9 cellular contexts compared by ENCODE assay signal in genomic region chr7:151249034-151249731, GRCh38. TPM values are rescaled to one million over a fixed set of nuclear protein-coding genes. Genes with fewer than 3 reads are reported as not detected.
DNase-seq lines count a peak whose midpoint lies in the region; ATAC-seq, FAIRE-seq and TF ChIP-seq lines count a peak whose summit lies in the region.
"Had no signal": no experiment of that assay in that cellular context is flagged by ENCODE, and none has a peak within 500 bp of the region (broad histone marks: within the 10 kb centered on the region; RNA-seq: fewer than 3 reads in every experiment).

No MANE protein-coding gene starts in this region.

- H3K27me3 ChIP-seq in HepG2 (ENCODE audit: control insufficient read depth in 1 of 2, insufficient read depth in 2 of 2, low read length in 2 of 2): peaks cover 14 to 85% of the 10 kb centered on the region in 2 experiments

- no peaks in the 10 kb centered on the region for H3K36me3 ChIP-seq in HepG2 (replicated peaks in 1 of 2; ENCODE audit: control insufficient read depth in 1 of 2, insufficient read depth in 2 of 2, low read length in 2 of 2)

- intact Hi-C loops in HepG2 (cut with micrococcal nuclease; ENCODE audit: unreplicated experiment): loop anchor here (2.0 to 10.0 kb wide), 3 partner anchors 16 to 164 kb away; partner anchors contain the start of genes AGAP3, CHPF2, FASTK and TMUB1

- peaks cover 18% of the 10 kb centered on the region for H3K4me1 Mint-ChIP-seq in T-helper 1 cell treated with Interleukin-12 subunit alpha and Interleukin-12 subunit beta and Interleukin-4 antibody, amounts not matched to agents 30 μg/mL and 1 μg/mL, for 36 hours (ENCODE audit: low read depth)

- CTCF ChIA-PET in A549 (lab: Yijun Ruan, JAX): interaction anchor here (1.8 kb wide), 1 partner anchor 53 kb away, joined by 6 read pairs; no protein-coding TSS in a partner anchor
- CTCF ChIA-PET in HepG2 (lab: Yijun Ruan, JAX; ENCODE audit: low intra/inter-chr PET ratio, low total read pairs): no interaction called here

- peak; percentile 49 for TF ChIP-seq POLR2A in A549 (IDR thresholded peaks at IDR 0.05; ENCODE audit: low read length)
- TF ChIP-seq POLR2A in HepG2 (IDR thresholded peaks at IDR 0.05; ENCODE audit: insufficient read depth in 1 of 2, low read depth in 2 of 2, low read length in 2 of 2): no peak

- peaks cover 1% of the 10 kb centered on the region for H3K36me3 Mint-ChIP-seq in T-helper 1 cell treated with Interleukin-12 subunit alpha and Interleukin-12 subunit beta and Interleukin-4 antibody, amounts not matched to agents 30 μg/mL and 1 μg/mL, for 36 hours (ENCODE audit: low read depth)

- TF ChIP-seq EP300 in A549 (IDR thresholded peaks at IDR 0.05) (no peak), HepG2 (IDR thresholded peaks at IDR 0.05; ENCODE audit: low read depth in 2 of 2, low read length in 2 of 2) (no peak), HepG2 (CRISPR knock-in tag; IDR thresholded peaks at IDR 0.05; ENCODE audit: borderline replicate concordance) (no peak)

- no peak overlapping the region for H3K9ac ChIP-seq in HepG2 (ENCODE audit: insufficient read depth, low read depth, low read length)

- DNase-seq in A549 (ENCODE audit: low read depth in 1 of 2, low spot score in 1 of 2): peak; percentile 60 to 70
- peak; percentile 56 for DNase-seq in dermis blood vessel endothelial cell
- no peak for DNase-seq in HepG2 (ENCODE audit: low spot score)
- DNase-seq in stimulated activated naive CD8-positive, alpha-beta T cell treated with anti-CD3 and anti-CD28 coated beads, Interleukin-15, Interleukin-2, amounts not matched to agents 100 U/mL and 50 U/mL, for 24 hours: peak; percentile 42

- no peak overlapping the region for H3K27ac Mint-ChIP-seq in T-helper 1 cell treated with Interleukin-12 subunit alpha and Interleukin-12 subunit beta and Interleukin-4 antibody, amounts not matched to agents 30 μg/mL and 1 μg/mL, for 36 hours

- peaks cover 83% of the 10 kb centered on the region for H3K27me3 Mint-ChIP-seq in T-helper 1 cell treated with Interleukin-12 subunit alpha and Interleukin-12 subunit beta and Interleukin-4 antibody, amounts not matched to agents 30 μg/mL and 1 μg/mL, for 36 hours (ENCODE audit: low read depth)

- BruUV-seq in HepG2 (replicated peaks; lab: Mats Ljungman, UMichigan): no TSS peak

- no peaks in the 10 kb centered on the region for H3K9me3 Mint-ChIP-seq in T-helper 1 cell treated with Interleukin-12 subunit alpha and Interleukin-12 subunit beta and Interleukin-4 antibody, amounts not matched to agents 30 μg/mL and 1 μg/mL, for 36 hours

- in situ Hi-C loops in HepG2 (cut with HindIII; ENCODE audit: extremely low pct_ligation_motif_present, low pct_unique_long_range_greater_than_20kb): no loop called here

- peak overlapping the region; percentile 97 for H3K4me2 ChIP-seq in A549
- peak overlapping the region; percentile 83 for H3K4me2 ChIP-seq in HepG2 (ENCODE audit: low read depth, low read length)

- H3K4me1 ChIP-seq in A549 (peaks cover 60% of the 10 kb centered on the region), HepG2 (ENCODE audit: insufficient read depth, low read length) (peaks cover 70% of the 10 kb centered on the region)

- TF ChIP-seq CTCF in A549 (IDR thresholded peaks at IDR 0.05) (no peak), HepG2 (CRISPR knock-in tag; IDR thresholded peaks at IDR 0.05) (no peak)

- H3K27ac ChIP-seq in A549 (peak overlapping the region; percentile 82 to 94), HepG2 (ENCODE audit: extremely low read length, insufficient read depth, low read length) (no peak overlapping the region)

- ATAC-seq in A549 (peak; percentile 24 to 25), GM18498 (IDR thresholded peaks at IDR 0.05; ENCODE audit: unreplicated experiment) (peak; percentile 27), HepG2 (peak; percentile 7), GM18870 (IDR thresholded peaks at IDR 0.05; ENCODE audit: unreplicated experiment) (no peak), HG03175 (IDR thresholded peaks at IDR 0.05; ENCODE audit: unreplicated experiment) (no peak)
- no peak for ATAC-seq in stimulated activated naive CD8-positive, alpha-beta T cell treated with anti-CD3 and anti-CD28 coated beads, Interleukin-15, Interleukin-2, amounts not matched to agents 100 U/mL and 50 U/mL, for 24 hours

- TF ChIP-seq RAD21 in A549 (conservative IDR thresholded peaks at IDR 0.05 in 1 of 2, IDR thresholded peaks at IDR 0.05 in 1 of 2) (no peak), HepG2 (CRISPR knock-in tag; IDR thresholded peaks at IDR 0.05) (no peak)

- no peaks in the 10 kb centered on the region for H3K79me2 ChIP-seq in HepG2 (ENCODE audit: insufficient read depth, low read length)

- FAIRE-seq in A549 (lab: Jason Lieb, UNC): no peak
- FAIRE-seq in HepG2 (lab: Jason Lieb, UNC): no peak

- peak overlapping the region; percentile 27 for H3K4me3 Mint-ChIP-seq in T-helper 1 cell treated with Interleukin-12 subunit alpha and Interleukin-12 subunit beta and Interleukin-4 antibody, amounts not matched to agents 30 μg/mL and 1 μg/mL, for 36 hours

- H2AFZ ChIP-seq in HepG2 (ENCODE audit: low read length): no peak overlapping the region

- H4K20me1 ChIP-seq in HepG2 (ENCODE audit: insufficient read depth, low read length): no peaks in the 10 kb centered on the region; the same call in 1 of the 2 replicates

- H3K4me3 ChIP-seq in A549: peak overlapping the region; percentile 70
- peak overlapping the region; percentile 29 to 71 (median 59); a peak in 5 of 6 replicates for H3K4me3 ChIP-seq in HepG2 (replicated peaks in 1 of 3; ENCODE audit: insufficient read depth in 1 of 3, low read depth in 2 of 3, low read length in 3 of 3)

- POLR2A ChIA-PET in A549 (lab: Yijun Ruan, JAX): no interaction called here
- POLR2A ChIA-PET in HepG2 (lab: Yijun Ruan, JAX): no interaction called here

- WGBS in A549 (ENCODE audit: missing lambda C conversion rate): 27% methylated on average over 27 of the region's 45 CpGs
- WGBS in HepG2 (ENCODE audit: low lambda C conversion rate): 13% methylated on average over 14 of the region's 45 CpGs

- H3K9me3 ChIP-seq in A549 (no peaks in the 10 kb centered on the region), HepG2 (ENCODE audit: low read length) (no peaks in the 10 kb centered on the region)

RNA-seq across cellular contexts. Expression of gene SMARCD3, which starts 0.7 kb away (rescaled TPM):
- 12.5 and 14.5 TPM in 2 replicates for polyA plus RNA-seq in A549 (2011; rRNA removed)
- 10.9 and 14.3 TPM in 2 replicates for polyA plus RNA-seq in A549 (2012; cell fraction: cytosol; rRNA removed)
- 48.7 and 61.4 TPM in 2 replicates for polyA plus RNA-seq in A549 (2012; cell fraction: nucleus; rRNA removed)
- polyA plus RNA-seq in A549 (2017; fragmentation: RNase III; extraction: RNeasy Plus Mini Kit Qiagen cat#74134 plus additional on column Dnase treatment): 10.6 to 11.9 TPM (median 11.6 TPM) in 3 replicates
- 13.0 and 15.2 TPM in 2 replicates for polyA minus RNA-seq in A549 (2011; rRNA and poly(A)+ RNA removed)
- total RNA-seq in dermis blood vessel endothelial cell: 0.85 and 2.0 TPM in 2 replicates
- 0.53 and 0.62 TPM in 2 replicates for total RNA-seq in HepG2 (2016; rRNA removed; fragmentation: Illumina TruSeq; extraction: Trizol)
- 0.79 and 1.2 TPM in 2 replicates for total RNA-seq in HepG2 (2016; cell fraction: cytosol; rRNA removed; fragmentation: Illumina TruSeq; extraction: Trizol; ENCODE audit: low read depth)
- 0.24 and 0.84 TPM in 2 replicates for total RNA-seq in HepG2 (2016; cell fraction: insoluble cytoplasmic fraction; rRNA removed; fragmentation: Illumina TruSeq; extraction: Trizol)
- 0.86 and 1.2 TPM in 2 replicates for total RNA-seq in HepG2 (2016; cell fraction: membrane; rRNA removed; fragmentation: Illumina TruSeq; extraction: Trizol)
- 0.62 and 1.0 TPM in 2 replicates for total RNA-seq in HepG2 (2016; cell fraction: nucleus; rRNA removed; fragmentation: Illumina TruSeq; extraction: Trizol)
- polyA plus RNA-seq in HepG2 (2011; rRNA removed): 0.20 and 0.44 TPM in 2 replicates
- polyA plus RNA-seq in HepG2 (2011; cell fraction: cytosol; rRNA removed): 0.08 and 0.09 TPM in 2 replicates
- 1.7 and 2.4 TPM in 2 replicates for polyA plus RNA-seq in HepG2 (2011; cell fraction: nucleus; rRNA removed)
- 3.8 and 4.0 TPM in 2 replicates for polyA plus RNA-seq in HepG2 (2012)
- 0.55 and 0.76 TPM in 2 replicates for polyA plus RNA-seq in HepG2 (2016; cell fraction: cytosol; fragmentation: Illumina TruSeq; extraction: Trizol; ENCODE audit: low read depth)
- polyA plus RNA-seq in HepG2 (2016; cell fraction: insoluble cytoplasmic fraction; fragmentation: Illumina TruSeq; extraction: Trizol; ENCODE audit: low read depth): 0.35 and 0.52 TPM in 2 replicates
- 0.62 and 0.80 TPM in 2 replicates for polyA plus RNA-seq in HepG2 (2016; cell fraction: membrane; fragmentation: Illumina TruSeq; extraction: Trizol; ENCODE audit: low read depth)
- polyA plus RNA-seq in HepG2 (2016; cell fraction: nucleus; fragmentation: Illumina TruSeq; extraction: Trizol; ENCODE audit: insufficient read depth, low read depth): 2.7 and 3.3 TPM in 2 replicates
- 0.38 and 3.6 TPM in 2 replicates for polyA minus RNA-seq in HepG2 (2011; rRNA and poly(A)+ RNA removed; ENCODE audit: low replicate concordance)
- 1.1 TPM in 1 of 2 replicates, not detected in the other for polyA minus RNA-seq in HepG2 (2011; cell fraction: cytosol; rRNA and poly(A)+ RNA removed)
- 0.25 and 0.64 TPM in 2 replicates for polyA minus RNA-seq in HepG2 (2011; cell fraction: nucleus; rRNA and poly(A)+ RNA removed)

RNA-seq across cellular contexts. Expression of gene CHPF2, which starts 16.9 kb away (rescaled TPM):
- 14.9 and 17.2 TPM in 2 replicates for polyA plus RNA-seq in A549 (2011; rRNA removed)
- polyA plus RNA-seq in A549 (2012; cell fraction: cytosol; rRNA removed): 22.6 and 34.6 TPM in 2 replicates
- 62.9 and 75.7 TPM in 2 replicates for polyA plus RNA-seq in A549 (2012; cell fraction: nucleus; rRNA removed)
- polyA plus RNA-seq in A549 (2017; fragmentation: RNase III; extraction: RNeasy Plus Mini Kit Qiagen cat#74134 plus additional on column Dnase treatment): 24.7 to 29.6 TPM (median 28.0 TPM) in 3 replicates
- polyA minus RNA-seq in A549 (2011; rRNA and poly(A)+ RNA removed): 16.7 and 27.0 TPM in 2 replicates
- 49.9 and 66.1 TPM in 2 replicates for total RNA-seq in dermis blood vessel endothelial cell
- 10.2 and 21.5 TPM in 2 replicates for total RNA-seq in HepG2 (2016; rRNA removed; fragmentation: Illumina TruSeq; extraction: Trizol)
- total RNA-seq in HepG2 (2016; cell fraction: cytosol; rRNA removed; fragmentation: Illumina TruSeq; extraction: Trizol; ENCODE audit: low read depth): 1.7 and 2.5 TPM in 2 replicates
- 9.4 and 21.0 TPM in 2 replicates for total RNA-seq in HepG2 (2016; cell fraction: insoluble cytoplasmic fraction; rRNA removed; fragmentation: Illumina TruSeq; extraction: Trizol)
- 5.8 and 7.3 TPM in 2 replicates for total RNA-seq in HepG2 (2016; cell fraction: membrane; rRNA removed; fragmentation: Illumina TruSeq; extraction: Trizol)
- total RNA-seq in HepG2 (2016; cell fraction: nucleus; rRNA removed; fragmentation: Illumina TruSeq; extraction: Trizol): 26.3 and 31.0 TPM in 2 replicates
- polyA plus RNA-seq in HepG2 (2011; rRNA removed): 15.4 and 22.5 TPM in 2 replicates
- 13.1 and 17.3 TPM in 2 replicates for polyA plus RNA-seq in HepG2 (2011; cell fraction: cytosol; rRNA removed)
- polyA plus RNA-seq in HepG2 (2011; cell fraction: nucleus; rRNA removed): 62.4 and 64.6 TPM in 2 replicates
- polyA plus RNA-seq in HepG2 (2012): 12.1 and 17.0 TPM in 2 replicates
- polyA plus RNA-seq in HepG2 (2016; cell fraction: cytosol; fragmentation: Illumina TruSeq; extraction: Trizol; ENCODE audit: low read depth): 1.1 and 1.3 TPM in 2 replicates
- polyA plus RNA-seq in HepG2 (2016; cell fraction: insoluble cytoplasmic fraction; fragmentation: Illumina TruSeq; extraction: Trizol; ENCODE audit: low read depth): 8.7 and 8.9 TPM in 2 replicates
- polyA plus RNA-seq in HepG2 (2016; cell fraction: membrane; fragmentation: Illumina TruSeq; extraction: Trizol; ENCODE audit: low read depth): 3.0 and 4.1 TPM in 2 replicates
- 33.0 and 37.5 TPM in 2 replicates for polyA plus RNA-seq in HepG2 (2016; cell fraction: nucleus; fragmentation: Illumina TruSeq; extraction: Trizol; ENCODE audit: insufficient read depth, low read depth)
- 28.1 and 43.5 TPM in 2 replicates for polyA minus RNA-seq in HepG2 (2011; rRNA and poly(A)+ RNA removed; ENCODE audit: low replicate concordance)
- 15.1 and 16.0 TPM in 2 replicates for polyA minus RNA-seq in HepG2 (2011; cell fraction: cytosol; rRNA and poly(A)+ RNA removed)
- 30.7 and 33.6 TPM in 2 replicates for polyA minus RNA-seq in HepG2 (2011; cell fraction: nucleus; rRNA and poly(A)+ RNA removed)

RNA-seq across cellular contexts. Expression of gene ABCF2, which starts 22.2 kb away (rescaled TPM):
- polyA plus RNA-seq in A549 (2011; rRNA removed): 47.8 and 53.8 TPM in 2 replicates
- 59.3 and 63.3 TPM in 2 replicates for polyA plus RNA-seq in A549 (2012; cell fraction: cytosol; rRNA removed)
- polyA plus RNA-seq in A549 (2012; cell fraction: nucleus; rRNA removed): 70.5 and 71.8 TPM in 2 replicates
- polyA plus RNA-seq in A549 (2017; fragmentation: RNase III; extraction: RNeasy Plus Mini Kit Qiagen cat#74134 plus additional on column Dnase treatment): 69.1 to 76.3 TPM (median 70.9 TPM) in 3 replicates
- polyA minus RNA-seq in A549 (2011; rRNA and poly(A)+ RNA removed): 61.8 and 67.2 TPM in 2 replicates
- 74.6 and 76.2 TPM in 2 replicates for total RNA-seq in dermis blood vessel endothelial cell
- total RNA-seq in HepG2 (2016; rRNA removed; fragmentation: Illumina TruSeq; extraction: Trizol): 42.5 and 43.0 TPM in 2 replicates
- total RNA-seq in HepG2 (2016; cell fraction: cytosol; rRNA removed; fragmentation: Illumina TruSeq; extraction: Trizol; ENCODE audit: low read depth): 7.5 and 8.4 TPM in 2 replicates
- 41.2 and 42.3 TPM in 2 replicates for total RNA-seq in HepG2 (2016; cell fraction: insoluble cytoplasmic fraction; rRNA removed; fragmentation: Illumina TruSeq; extraction: Trizol)
- 21.7 and 24.5 TPM in 2 replicates for total RNA-seq in HepG2 (2016; cell fraction: membrane; rRNA removed; fragmentation: Illumina TruSeq; extraction: Trizol)
- 22.4 and 24.6 TPM in 2 replicates for total RNA-seq in HepG2 (2016; cell fraction: nucleus; rRNA removed; fragmentation: Illumina TruSeq; extraction: Trizol)
- 16.3 and 18.5 TPM in 2 replicates for polyA plus RNA-seq in HepG2 (2011; rRNA removed)
- polyA plus RNA-seq in HepG2 (2011; cell fraction: cytosol; rRNA removed): 19.7 and 19.8 TPM in 2 replicates
- polyA plus RNA-seq in HepG2 (2011; cell fraction: nucleus; rRNA removed): 20.0 and 25.1 TPM in 2 replicates
- polyA plus RNA-seq in HepG2 (2012): 12.8 and 19.4 TPM in 2 replicates
- 5.7 and 6.2 TPM in 2 replicates for polyA plus RNA-seq in HepG2 (2016; cell fraction: cytosol; fragmentation: Illumina TruSeq; extraction: Trizol; ENCODE audit: low read depth)
- polyA plus RNA-seq in HepG2 (2016; cell fraction: insoluble cytoplasmic fraction; fragmentation: Illumina TruSeq; extraction: Trizol; ENCODE audit: low read depth): 26.4 and 36.5 TPM in 2 replicates
- 12.8 and 14.1 TPM in 2 replicates for polyA plus RNA-seq in HepG2 (2016; cell fraction: membrane; fragmentation: Illumina TruSeq; extraction: Trizol; ENCODE audit: low read depth)
- polyA plus RNA-seq in HepG2 (2016; cell fraction: nucleus; fragmentation: Illumina TruSeq; extraction: Trizol; ENCODE audit: insufficient read depth, low read depth): 33.8 and 36.4 TPM in 2 replicates
- 23.8 and 78.9 TPM in 2 replicates for polyA minus RNA-seq in HepG2 (2011; rRNA and poly(A)+ RNA removed; ENCODE audit: low replicate concordance)
- polyA minus RNA-seq in HepG2 (2011; cell fraction: cytosol; rRNA and poly(A)+ RNA removed): 9.2 and 9.3 TPM in 2 replicates
- polyA minus RNA-seq in HepG2 (2011; cell fraction: nucleus; rRNA and poly(A)+ RNA removed): 13.9 and 19.9 TPM in 2 replicates

RNA-seq across cellular contexts. Expression of gene H2BK1, which starts 38.9 kb away (rescaled TPM):
- polyA plus RNA-seq in A549 (2011; rRNA removed) (not detected in 2 replicates), A549 (2017; fragmentation: RNase III; extraction: RNeasy Plus Mini Kit Qiagen cat#74134 plus additional on column Dnase treatment) (not detected in 3 replicates), HepG2 (2011; rRNA removed) (not detected in 2 replicates)
- not detected in 2 replicates for polyA plus RNA-seq in A549 (2012; cell fraction: cytosol; rRNA removed)
- polyA plus RNA-seq in A549 (2012; cell fraction: nucleus; rRNA removed): not detected in 2 replicates
- polyA minus RNA-seq in A549 (2011; rRNA and poly(A)+ RNA removed): not detected in 2 replicates
- total RNA-seq in dermis blood vessel endothelial cell (not detected in 2 replicates), HepG2 (2016; rRNA removed; fragmentation: Illumina TruSeq; extraction: Trizol) (not detected in 2 replicates)
- total RNA-seq in HepG2 (2016; cell fraction: cytosol; rRNA removed; fragmentation: Illumina TruSeq; extraction: Trizol; ENCODE audit: low read depth): not detected in 2 replicates
- total RNA-seq in HepG2 (2016; cell fraction: insoluble cytoplasmic fraction; rRNA removed; fragmentation: Illumina TruSeq; extraction: Trizol): not detected in 2 replicates
- not detected in 2 replicates for total RNA-seq in HepG2 (2016; cell fraction: membrane; rRNA removed; fragmentation: Illumina TruSeq; extraction: Trizol)
- total RNA-seq in HepG2 (2016; cell fraction: nucleus; rRNA removed; fragmentation: Illumina TruSeq; extraction: Trizol): not detected in 2 replicates
- not detected in 2 replicates for polyA plus RNA-seq in HepG2 (2011; cell fraction: cytosol; rRNA removed)
- not detected in 2 replicates for polyA plus RNA-seq in HepG2 (2011; cell fraction: nucleus; rRNA removed)
- polyA plus RNA-seq in HepG2 (2012): not detected in 2 replicates
- not detected in 2 replicates for polyA plus RNA-seq in HepG2 (2016; cell fraction: cytosol; fragmentation: Illumina TruSeq; extraction: Trizol; ENCODE audit: low read depth)
- not detected in 2 replicates for polyA plus RNA-seq in HepG2 (2016; cell fraction: insoluble cytoplasmic fraction; fragmentation: Illumina TruSeq; extraction: Trizol; ENCODE audit: low read depth)
- polyA plus RNA-seq in HepG2 (2016; cell fraction: membrane; fragmentation: Illumina TruSeq; extraction: Trizol; ENCODE audit: low read depth): not detected in 2 replicates
- polyA plus RNA-seq in HepG2 (2016; cell fraction: nucleus; fragmentation: Illumina TruSeq; extraction: Trizol; ENCODE audit: insufficient read depth, low read depth): not detected in 2 replicates
- polyA minus RNA-seq in HepG2 (2011; rRNA and poly(A)+ RNA removed; ENCODE audit: low replicate concordance): not detected in 2 replicates
- polyA minus RNA-seq in HepG2 (2011; cell fraction: cytosol; rRNA and poly(A)+ RNA removed): not detected in 2 replicates
- polyA minus RNA-seq in HepG2 (2011; cell fraction: nucleus; rRNA and poly(A)+ RNA removed): 1.4 and 1.7 TPM in 2 replicates
- total RNA-seq: glomerular endothelial cell had no signal

Comparison
In these comparisons a context has a peak if more than half of its experiments do, and no peak if none do; other contexts are left out.
1. ATAC-seq: peak in A549 (2 of 2), GM18498 (single experiment) and HepG2 (single experiment); none in stimulated activated naive CD8-positive, alpha-beta T cell treated with anti-CD3 and anti-CD28 coated beads, Interleukin-15, Interleukin-2, amounts not matched to agents 100 U/mL and 50 U/mL, for 24 hours (single experiment), GM18870 (single experiment) and HG03175 (single experiment).
2. Of the 38 proteins assayed by ChIP-seq in both HepG2 and A549: peak only in HepG2: none; only in A549: MAX, POLR2A and RNF2; in both: none; in neither: 34; mixed calls (peak in some experiments, not most) for 1.